ENCODE assay signal across 34 cellular contexts in genomic region chr2:48036312-48036711, GRCh38.
A peak's percentile ranks its signal among the peaks of the same experiment; 100 is the strongest.
DNase-seq lines count a peak whose midpoint lies in the region; ATAC-seq, FAIRE-seq and TF ChIP-seq lines count a peak whose summit lies in the region.
"Had no signal": no experiment of that assay in that cellular context is flagged by ENCODE, and none has a peak within 500 bp of the region (broad histone marks: within the 10 kb centered on the region; RNA-seq: fewer than 3 reads in every experiment).

No MANE protein-coding gene starts in this region.

- no peak overlapping the region for H3K27ac Mint-ChIP-seq in WTC11
- H3K27ac Mint-ChIP-seq: B cell; CD14-positive monocyte; CD4-positive, alpha-beta memory T cell; CD4-positive, alpha-beta T cell; CD4-positive, CD25-positive, alpha-beta regulatory T cell; CD8-positive, alpha-beta memory T cell; CD8-positive, alpha-beta T cell had no signal

- TF ChIP-seq EP300 in HepG2 (IDR thresholded peaks at IDR 0.05; ENCODE audit: low read depth in 2 of 2, low read length in 2 of 2): no peak
- TF ChIP-seq EP300 in HepG2 (CRISPR knock-in tag; IDR thresholded peaks at IDR 0.05; ENCODE audit: borderline replicate concordance): no peak
- TF ChIP-seq EP300 in K562 (IDR thresholded peaks at IDR 0.05; ENCODE audit: low read length): no peak
- no peak for TF ChIP-seq EP300 in suprapubic skin (IDR thresholded peaks at IDR 0.05)

- peaks cover 13% of the 10 kb centered on the region for H3K9me3 Mint-ChIP-seq in WTC11

- intact Hi-C loops in HepG2 (cut with micrococcal nuclease; ENCODE audit: unreplicated experiment): no loop called here
- intact Hi-C loops in right lobe of liver (cut with DNase I): no loop called here
- intact Hi-C loops in K562 (cut with micrococcal nuclease): no loop called here

- H3K27ac ChIP-seq in HepG2 (ENCODE audit: extremely low read length, insufficient read depth, low read length): no peak overlapping the region
- no peak overlapping the region for H3K27ac ChIP-seq in right lobe of liver
- no peak overlapping the region for H3K27ac ChIP-seq in K562 (ENCODE audit: extremely low read depth, low read depth, low read length)
- H3K27ac ChIP-seq in suprapubic skin: no peak overlapping the region
- H3K27ac ChIP-seq: 22Rv1; A549; BLaER1; BLaER1 treated with 17β-estradiol and CSF1 and Interleukin-3, amounts not matched to agents 10 nM and 100 nM; C4-2B had no signal

- FAIRE-seq in HepG2 (lab: Jason Lieb, UNC) (no peak), K562 (lab: Jason Lieb, UNC) (no peak)
- FAIRE-seq: A549, D721Med had no signal

- no peak overlapping the region for H3K4me2 ChIP-seq in HepG2 (ENCODE audit: low read depth, low read length)
- H3K4me2 ChIP-seq in K562 (ENCODE audit: insufficient read depth, low read length): no peak overlapping the region
- H3K4me2 ChIP-seq: A549; BLaER1; BLaER1 treated with 17β-estradiol and CSF1 and Interleukin-3, amounts not matched to agents 10 nM and 100 nM had no signal

- TF ChIP-seq CTCF in HepG2 (CRISPR knock-in tag; IDR thresholded peaks at IDR 0.05) (no peak), right lobe of liver (IDR thresholded peaks at IDR 0.05) (no peak), WTC11 (IDR thresholded peaks at IDR 0.05) (no peak), K562 (IDR thresholded peaks at IDR 0.05 in 2 of 3, conservative IDR thresholded peaks at IDR 0.05 in 1 of 3; ENCODE audit: insufficient read depth in 2 of 3, low read depth in 1 of 3, low read length in 3 of 3) (no peak), suprapubic skin (IDR thresholded peaks at IDR 0.05) (no peak)

- TF ChIP-seq RAD21 in HepG2 (CRISPR knock-in tag; IDR thresholded peaks at IDR 0.05) (no peak), K562 (CRISPR knock-in tag; conservative IDR thresholded peaks at IDR 0.05 in 1 of 2, IDR thresholded peaks at IDR 0.05 in 1 of 2) (no peak)

- H4K20me1 ChIP-seq in HepG2 (ENCODE audit: insufficient read depth, low read length): no peaks in the 10 kb centered on the region
- no peaks in the 10 kb centered on the region for H4K20me1 ChIP-seq in K562 (replicated peaks; ENCODE audit: control insufficient read depth, insufficient read depth, low read length)
- H4K20me1 ChIP-seq: BLaER1; BLaER1 treated with 17β-estradiol and CSF1 and Interleukin-3, amounts not matched to agents 10 nM and 100 nM had no signal

- H3K79me2 ChIP-seq in HepG2 (ENCODE audit: insufficient read depth, low read length) (no peaks in the 10 kb centered on the region), K562 (ENCODE audit: control insufficient read depth, insufficient read depth, low read length) (no peaks in the 10 kb centered on the region)

- in situ Hi-C loops in HepG2 (cut with HindIII; ENCODE audit: extremely low pct_ligation_motif_present, low pct_unique_long_range_greater_than_20kb) (no loop called here), K562 (cut with MboI) (no loop called here)

- H3K27me3 Mint-ChIP-seq in WTC11 (ENCODE audit: low read depth): no peaks in the 10 kb centered on the region

- H3K4me1 Mint-ChIP-seq in WTC11: no peaks in the 10 kb centered on the region
- H3K4me1 Mint-ChIP-seq: CD14-positive monocyte; CD4-positive, CD25-positive, alpha-beta regulatory T cell; CD8-positive, alpha-beta memory T cell had no signal

- CTCF ChIA-PET in HepG2 (lab: Yijun Ruan, JAX; ENCODE audit: low intra/inter-chr PET ratio, low total read pairs): no interaction called here
- CTCF ChIA-PET in WTC11 (lab: Charles Lee): no interaction called here
- CTCF ChIA-PET in K562 (lab: Yijun Ruan, JAX; ENCODE audit: low intra/inter-chr PET ratio): no interaction called here

- no peaks in the 10 kb centered on the region for H3K36me3 ChIP-seq in HepG2 (replicated peaks in 1 of 2; ENCODE audit: control insufficient read depth in 1 of 2, insufficient read depth in 2 of 2, low read length in 2 of 2)
- no peaks in the 10 kb centered on the region for H3K36me3 ChIP-seq in right lobe of liver
- no peaks in the 10 kb centered on the region for H3K36me3 ChIP-seq in K562 (ENCODE audit: control insufficient read depth, insufficient read depth, low read length)
- H3K36me3 ChIP-seq in suprapubic skin: no peaks in the 10 kb centered on the region
- H3K36me3 ChIP-seq: BE2C; BLaER1; BLaER1 treated with 17β-estradiol and CSF1 and Interleukin-3, amounts not matched to agents 10 nM and 100 nM had no signal

- H3K9ac ChIP-seq in HepG2 (ENCODE audit: insufficient read depth, low read depth, low read length) (no peak overlapping the region), K562 (ENCODE audit: insufficient read depth in 1 of 2, low read depth in 2 of 2, low read length in 2 of 2) (no peak overlapping the region)
- H3K9ac ChIP-seq: BLaER1; BLaER1 treated with 17β-estradiol and CSF1 and Interleukin-3, amounts not matched to agents 10 nM and 100 nM had no signal

- H3K4me3 ChIP-seq in HepG2 (replicated peaks in 1 of 3; ENCODE audit: insufficient read depth in 1 of 3, low read depth in 2 of 3, low read length in 3 of 3) (no peak overlapping the region), right lobe of liver (no peak overlapping the region), K562 (no peak overlapping the region), suprapubic skin (no peak overlapping the region)
- H3K4me3 ChIP-seq: A549; BLaER1; BLaER1 treated with 17β-estradiol and CSF1 and Interleukin-3, amounts not matched to agents 10 nM and 100 nM had no signal

- WGBS in HepG2 (ENCODE audit: low lambda C conversion rate): 22% methylated on average over 2 of the region's 2 CpGs
- 100% methylated on average over 2 of the region's 2 CpGs for WGBS in right lobe of liver (ENCODE audit: insufficient coverage, low coverage, low lambda C conversion rate, missing lambda C conversion rate)
- 0% methylated on average over 2 of the region's 2 CpGs for WGBS in K562 (ENCODE audit: insufficient coverage, low coverage, missing lambda C conversion rate)
- WGBS in suprapubic skin: 92% methylated on average over 2 of the region's 2 CpGs

- no peak for ATAC-seq in HepG2
- no peak for ATAC-seq in right lobe of liver
- no peak for ATAC-seq in WTC11
- ATAC-seq in K562: no peak
- ATAC-seq: A549; CD8-positive, alpha-beta T cell had no signal

- TF ChIP-seq POLR2A in HepG2 (IDR thresholded peaks at IDR 0.05; ENCODE audit: insufficient read depth in 1 of 2, low read depth in 2 of 2, low read length in 2 of 2): no peak
- no peak for TF ChIP-seq POLR2A in right lobe of liver (IDR thresholded peaks at IDR 0.05)
- no peak for TF ChIP-seq POLR2A in K562 (conservative IDR thresholded peaks at IDR 0.05)
- TF ChIP-seq POLR2A in suprapubic skin (IDR thresholded peaks at IDR 0.05): no peak

- no peaks in the 10 kb centered on the region for H3K9me1 ChIP-seq in K562 (ENCODE audit: control insufficient read depth, insufficient read depth, low read length)

- no peak overlapping the region for H3K4me3 Mint-ChIP-seq in WTC11
- H3K4me3 Mint-ChIP-seq: B cell; CD14-positive monocyte; CD4-positive, alpha-beta memory T cell; CD4-positive, alpha-beta T cell; CD4-positive, CD25-positive, alpha-beta regulatory T cell; CD8-positive, alpha-beta memory T cell; CD8-positive, alpha-beta T cell had no signal

- H3K36me3 Mint-ChIP-seq in WTC11: peaks cover 3% of the 10 kb centered on the region; the same call in 1 of the 2 replicates
- H3K36me3 Mint-ChIP-seq: CD14-positive monocyte; CD4-positive, CD25-positive, alpha-beta regulatory T cell; CD8-positive, alpha-beta T cell had no signal

- DNase-seq in HepG2 (ENCODE audit: low spot score) (no peak), right lobe of liver (no peak), WTC11 (ENCODE audit: low spot score) (no peak), K562 (ENCODE audit: extremely low read depth in 1 of 4, low spot score in 3 of 4) (no peak), NCI-H82 (lab: John Stamatoyannopoulos, UW) (no peak), suprapubic skin (ENCODE audit: low spot score in 2 of 2) (no peak)
- DNase-seq: 8988T; ACHN; AML-193; BE2C; C1 segment of cervical spinal cord; Caco-2; Calu3; CD4-positive, alpha-beta memory T cell; CD4-positive, alpha-beta T cell; CD4-positive, CD25-positive, alpha-beta regulatory T cell; CD8-positive, alpha-beta memory T cell; CD8-positive, alpha-beta T cell; COR-L47; DMS 273 treated with DMSO at 0.1 percent for 48 hours; DMS153; DMS53; DMS79; DMS79 treated with DMSO at 0.1 percent for 48 hours; DND-41; EL had no signal

- H2AFZ ChIP-seq in HepG2 (ENCODE audit: low read length) (no peak overlapping the region), K562 (ENCODE audit: low read depth, low read length) (no peak overlapping the region)

- H3K4me1 ChIP-seq in HepG2 (ENCODE audit: insufficient read depth, low read length) (no peaks in the 10 kb centered on the region), right lobe of liver (no peaks in the 10 kb centered on the region), K562 (replicated peaks in 1 of 2; ENCODE audit: control insufficient read depth in 2 of 2, insufficient read depth in 2 of 2, low read length in 2 of 2) (no peaks in the 10 kb centered on the region), suprapubic skin (no peaks in the 10 kb centered on the region)
- H3K4me1 ChIP-seq: A549, BE2C, BLaER1, Caco-2 had no signal

- BruUV-seq in HepG2 (replicated peaks; lab: Mats Ljungman, UMichigan) (no TSS peak), K562 (replicated peaks; lab: Mats Ljungman, UMichigan) (no TSS peak)

- H3K9me3 ChIP-seq in HepG2 (ENCODE audit: low read length): no peaks in the 10 kb centered on the region
- H3K9me3 ChIP-seq in right lobe of liver: no peaks in the 10 kb centered on the region
- H3K9me3 ChIP-seq in K562 (replicated peaks; ENCODE audit: control insufficient read depth, insufficient read depth, low read depth, low read length): peaks cover 3% of the 10 kb centered on the region
- peaks cover 6% of the 10 kb centered on the region for H3K9me3 ChIP-seq in suprapubic skin
- H3K9me3 ChIP-seq: BE2C, Caco-2 had no signal

- POLR2A ChIA-PET in HepG2 (lab: Yijun Ruan, JAX) (no interaction called here), WTC11 (lab: Charles Lee) (no interaction called here), K562 (lab: Yijun Ruan, JAX) (no interaction called here)

- 0 out of 5 replicates have a peak, but pooled peaks cover 0 to 3% of the 10 kb centered on the region in 2 experiments for H3K27me3 ChIP-seq in HepG2 (ENCODE audit: control insufficient read depth in 1 of 2, insufficient read depth in 2 of 2, low read length in 2 of 2)
- no peaks in the 10 kb centered on the region for H3K27me3 ChIP-seq in right lobe of liver
- peaks cover 0 to 4% of the 10 kb centered on the region in 2 experiments; a peak in 2 of 5 replicates for H3K27me3 ChIP-seq in K562 (ENCODE audit: control insufficient read depth in 2 of 2, insufficient read depth in 2 of 2, low read length in 2 of 2)
- no peaks in the 10 kb centered on the region for H3K27me3 ChIP-seq in suprapubic skin
- H3K27me3 ChIP-seq: BE2C; BLaER1; BLaER1 treated with 17β-estradiol and CSF1 and Interleukin-3, amounts not matched to agents 10 nM and 100 nM had no signal

TF ChIP-seq in HepG2, 621 proteins besides CTCF, POLR2A, EP300 and RAD21:
- TF ChIP-seq ZNF317 (CRISPR knock-in tag; IDR thresholded peaks at IDR 0.05) (peak; percentile 93), TSC22D2 (CRISPR knock-in tag; IDR thresholded peaks at IDR 0.05; ENCODE audit: borderline replicate concordance) (no peak)

TF ChIP-seq in WTC11, 78 proteins besides CTCF, POLR2A, EP300 and RAD21 (continues in another document):
- TF ChIP-seq ZNF317 (CRISPR knock-in tag; IDR thresholded peaks at IDR 0.05; ENCODE audit: borderline replicate concordance, low read depth): peak; percentile 85

Comparison
In these comparisons a context has a peak if more than half of its experiments do, and no peak if none do; other contexts are left out.
1. Of the 241 proteins assayed by ChIP-seq in both HepG2 and K562: peak only in HepG2: none; only in K562: CBX5; in both: none; in neither: 240.